ENCODE assay signal across 1 cellular context in the genomic region with DNA sequence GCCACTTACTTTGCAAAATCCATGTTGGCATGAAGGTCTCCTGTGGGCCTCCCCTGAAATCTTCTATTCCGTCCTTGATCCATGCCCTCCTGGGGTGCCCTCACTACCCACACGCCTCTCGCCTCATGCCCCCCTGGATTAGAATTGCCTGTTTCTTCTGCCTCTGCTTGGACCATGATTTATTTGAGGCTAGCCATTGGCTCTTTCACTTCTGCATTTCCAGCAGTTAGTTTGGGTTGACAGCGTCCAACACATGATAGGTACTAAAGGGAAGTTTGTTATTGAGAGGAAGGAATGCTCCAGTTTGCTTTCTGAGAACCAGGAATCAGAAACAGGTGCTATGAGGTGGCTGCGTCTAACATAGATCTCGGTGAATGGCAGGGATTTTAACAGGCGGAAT.
A peak's percentile ranks its signal among the peaks of the same experiment; 100 is the strongest.
TF ChIP-seq lines count a peak whose summit lies in the region.

No MANE protein-coding gene starts in this region.

TF ChIP-seq in GM12878, 131 proteins besides CTCF, POLR2A, EP300 and RAD21:
- TF ChIP-seq MYC (IDR thresholded peaks at IDR 0.05; ENCODE audit: insufficient read depth, insufficient read length, insufficient replicate concordance, low read length, severe bottlenecking) = no peak
- TF ChIP-seq FOS (IDR thresholded peaks at IDR 0.05; ENCODE audit: borderline replicate concordance, extremely low read depth, insufficient read length) = no peak
- TF ChIP-seq IKZF2 (IDR thresholded peaks at IDR 0.05) = peak; percentile 53 to 58; a peak in 2 of 4 replicates
- TF ChIP-seq BRCA1 (IDR thresholded peaks at IDR 0.05; ENCODE audit: low read depth, low read length) = no peak
- no peak for TF ChIP-seq KAT2A (conservative IDR thresholded peaks at IDR 0.05; ENCODE audit: control insufficient read depth, low read depth, low read length)
- TF ChIP-seq SMARCA5 (IDR thresholded peaks at IDR 0.05) = no peak
- TF ChIP-seq IRF4 (IDR thresholded peaks at IDR 0.05; ENCODE audit: low read depth, low read length) = no peak
- TF ChIP-seq BACH1 (IDR thresholded peaks at IDR 0.05; ENCODE audit: borderline replicate concordance) = no peak
- peak; percentile 94 for TF ChIP-seq SPI1 (IDR thresholded peaks at IDR 0.05; ENCODE audit: borderline replicate concordance, insufficient read depth, low read depth, low read length)
- 0 out of 2 replicates have a peak, but pooled peaks have one; percentile 20 for TF ChIP-seq DPF2 (IDR thresholded peaks at IDR 0.05)
- TF ChIP-seq IKZF1 (conservative IDR thresholded peaks at IDR 0.05) = peak; percentile 43; the same call in 1 of the 2 replicates
TF ChIP-seq in GM12878: peak in this region for 4.
